ENCODE assay signal across 11 cellular contexts in genomic region chr5:119273391-119273839, GRCh38.
A peak's percentile ranks its signal among the peaks of the same experiment; 100 is the strongest.
DNase-seq lines count a peak whose midpoint lies in the region; ATAC-seq, FAIRE-seq and TF ChIP-seq lines count a peak whose summit lies in the region.
"Had no signal": no experiment of that assay in that cellular context is flagged by ENCODE, and none has a peak within 500 bp of the region (broad histone marks: within the 10 kb centered on the region; RNA-seq: fewer than 3 reads in every experiment).

No MANE protein-coding gene starts in this region.

- no peak for TF ChIP-seq POLR2A in GM12892 (IDR thresholded peaks at IDR 0.05; ENCODE audit: low read depth, low read length)

- H3K27ac Mint-ChIP-seq in astrocyte (ENCODE audit: unreplicated experiment), result peak overlapping the region; percentile 21

- H3K4me3 ChIP-seq in astrocyte (ENCODE audit: insufficient read depth, low read depth, low read length), result no peak overlapping the region

- ATAC-seq in GM18870 (IDR thresholded peaks at IDR 0.05; ENCODE audit: unreplicated experiment) (no peak), HG03196 (IDR thresholded peaks at IDR 0.05; ENCODE audit: unreplicated experiment) (no peak)

- TF ChIP-seq CTCF in astrocyte (IDR thresholded peaks at IDR 0.05; ENCODE audit: insufficient read depth, low read depth, low read length), result no peak

- H3K4me1 Mint-ChIP-seq in astrocyte (ENCODE audit: low read depth, unreplicated experiment), result peaks cover 45% of the 10 kb centered on the region

- H3K9me3 ChIP-seq in astrocyte (ENCODE audit: insufficient read depth, low read depth, low read length), result no peaks in the 10 kb centered on the region

- FAIRE-seq in GM12892 (lab: Jason Lieb, UNC) (peak; percentile 78), astrocyte (lab: Jason Lieb, UNC) (no peak)

- H3K36me3 Mint-ChIP-seq in astrocyte (ENCODE audit: low read depth, unreplicated experiment), result peaks cover 1% of the 10 kb centered on the region

- H3K9me3 Mint-ChIP-seq in astrocyte (ENCODE audit: unreplicated experiment), result no peaks in the 10 kb centered on the region

- H3K79me2 ChIP-seq in astrocyte (ENCODE audit: insufficient read depth, low read length), result peaks cover 19% of the 10 kb centered on the region
- H3K79me2 ChIP-seq: parathyroid adenoma had no signal

- DNase-seq in GM12892 (ENCODE audit: insufficient read length) (no peak), NOMO-1 treated with DMSO at 0.1 percent for 48 hours (lab: John Stamatoyannopoulos, UW; ENCODE audit: unreplicated experiment) (peak; percentile 94), astrocyte (ENCODE audit: low read depth) (no peak), pons (ENCODE audit: low spot score) (peak; percentile 18), NK-92 (lab: John Stamatoyannopoulos, UW; ENCODE audit: unreplicated experiment) (no peak), NCI-H146 treated with DMSO at 0.1 percent for 48 hours (lab: John Stamatoyannopoulos, UW; ENCODE audit: unreplicated experiment) (no peak)
- DNase-seq: NCI-H1092, T-helper 9 cell had no signal

- H2AFZ ChIP-seq in astrocyte (ENCODE audit: low read depth, low read length), result no peak overlapping the region
- H2AFZ ChIP-seq: parathyroid adenoma had no signal

- H3K4me2 ChIP-seq in astrocyte (ENCODE audit: low read length), result no peak overlapping the region

- no peaks in the 10 kb centered on the region for H3K27me3 ChIP-seq in astrocyte (ENCODE audit: insufficient read depth, low read length)

- peaks cover 21% of the 10 kb centered on the region for H3K4me1 ChIP-seq in astrocyte (ENCODE audit: insufficient read depth, low read length)
- H3K4me1 ChIP-seq: parathyroid adenoma had no signal

- no peak overlapping the region for H3K27ac ChIP-seq in astrocyte (ENCODE audit: low read depth, low read length)
- H3K27ac ChIP-seq: parathyroid adenoma had no signal

- H3K4me3 Mint-ChIP-seq in astrocyte (ENCODE audit: unreplicated experiment), result no peak overlapping the region

- no peaks in the 10 kb centered on the region for H3K27me3 Mint-ChIP-seq in astrocyte (ENCODE audit: low read depth, unreplicated experiment)

- no peak overlapping the region for H3K9ac ChIP-seq in astrocyte (ENCODE audit: low read length)
- H3K9ac ChIP-seq: parathyroid adenoma had no signal

- no peaks in the 10 kb centered on the region for H4K20me1 ChIP-seq in astrocyte (ENCODE audit: insufficient read depth, low read length)

- no peaks in the 10 kb centered on the region for H3K36me3 ChIP-seq in astrocyte (ENCODE audit: insufficient read depth, low read length)

Comparison
In these comparisons a context has a peak if more than half of its experiments do, and no peak if none do; other contexts are left out.
1. DNase-seq: peak in NOMO-1 treated with DMSO at 0.1 percent for 48 hours (single experiment) and pons (single experiment); none in GM12892 (single experiment), astrocyte (single experiment), NK-92 (single experiment) and NCI-H146 treated with DMSO at 0.1 percent for 48 hours (single experiment).